Comparison of ENCODE assay signal across 10 cellular contexts in genomic region chr12:49783917-49784676, GRCh38. TPM values are rescaled to one million over a fixed set of nuclear protein-coding genes. Genes with fewer than 3 reads are reported as not detected.
A peak's percentile ranks its signal among the peaks of the same experiment; 100 is the strongest.
DNase-seq lines count a peak whose midpoint lies in the region; ATAC-seq, FAIRE-seq and TF ChIP-seq lines count a peak whose summit lies in the region.
"Had no signal": no experiment of that assay in that cellular context is flagged by ENCODE, and none has a peak within 500 bp of the region (broad histone marks: within the 10 kb centered on the region; RNA-seq: fewer than 3 reads in every experiment).

No MANE protein-coding gene starts in this region.

- H3K79me2 ChIP-seq in endothelial cell of umbilical vein (ENCODE audit: control insufficient read depth, insufficient read depth, low read length), result no peaks in the 10 kb centered on the region

- peaks cover 0 to 2% of the 10 kb centered on the region in 2 experiments for H3K27me3 ChIP-seq in endothelial cell of umbilical vein (ENCODE audit: control insufficient read depth in 2 of 2, insufficient read depth in 2 of 2, low read length in 2 of 2)
- peaks cover 0 to 8% of the 10 kb centered on the region in 2 donors for H3K27me3 ChIP-seq in naive thymus-derived CD4-positive, alpha-beta T cell (ENCODE audit: control insufficient read depth in 2 of 2, insufficient read depth in 2 of 2, low read length in 2 of 2)

- H3K9ac ChIP-seq in endothelial cell of umbilical vein (replicated peaks; ENCODE audit: extremely low read depth, insufficient read depth, low read length), result peak overlapping the region; percentile 58

- peak; percentile 89 for TF ChIP-seq POLR2A in endothelial cell of umbilical vein (IDR thresholded peaks at IDR 0.05; ENCODE audit: low read depth, low read length)

- peak overlapping the region; percentile 47 for H3K4me2 ChIP-seq in endothelial cell of umbilical vein (ENCODE audit: insufficient read depth, low read length)

- peaks cover 29% of the 10 kb centered on the region for H3K4me1 ChIP-seq in endothelial cell of umbilical vein (ENCODE audit: control insufficient read depth, extremely low read depth, insufficient read depth, low read length)
- no peaks in the 10 kb centered on the region for H3K4me1 ChIP-seq in naive thymus-derived CD4-positive, alpha-beta T cell (ENCODE audit: control insufficient read depth in 2 of 2, insufficient read depth in 2 of 2, low read length in 2 of 2)

- DNase-seq in AG09319 (ENCODE audit: extremely low read depth, low read depth), result peak; percentile 88
- peak; percentile 14 for DNase-seq in NCI-H2227 treated with DMSO at 0.1 percent for 48 hours (lab: John Stamatoyannopoulos, UW)
- DNase-seq in endothelial cell of umbilical vein (ENCODE audit: low read depth, low spot score), result peak; percentile 97
- DNase-seq in naive thymus-derived CD4-positive, alpha-beta T cell, result no peak
- no peak for DNase-seq in NCI-H1105 treated with DMSO at 0.1 percent for 48 hours (lab: John Stamatoyannopoulos, UW)
- no peak for DNase-seq in GM19240 (ENCODE audit: insufficient read length, low spot score)
- DNase-seq: NCI-H1436 treated with DMSO at 0.1 percent for 48 hours, T-helper 1 cell had no signal

- no peak for FAIRE-seq in endothelial cell of umbilical vein (lab: Jason Lieb, UNC)

- POLR2A ChIA-PET in endothelial cell of umbilical vein (lab: Charles Lee), result interaction anchor here (0.7 kb wide), 1 partner anchor 42 kb away, joined by 3 read pairs; the partner anchor contains the start of gene TMBIM6
- POLR2A ChIA-PET in naive thymus-derived CD4-positive, alpha-beta T cell (lab: Charles Lee), result no interaction called here

- BruUV-seq in endothelial cell of umbilical vein (replicated peaks; lab: Mats Ljungman, UMichigan), result TSS peak; percentile 56

- H3K9me1 ChIP-seq in endothelial cell of umbilical vein (replicated peaks; ENCODE audit: control insufficient read depth, extremely low read depth, insufficient read depth, low read length), result no peaks in the 10 kb centered on the region

- dilution Hi-C loops in endothelial cell of umbilical vein (cut with MboI; ENCODE audit: extremely low pct_ligation_motif_present, low sequenced_read_pairs), result no loop called here

- no peaks in the 10 kb centered on the region for H4K20me1 ChIP-seq in endothelial cell of umbilical vein (replicated peaks; ENCODE audit: control insufficient read depth, extremely low read depth, insufficient read depth, low read length)

- no peak overlapping the region for H3K4me3 Mint-ChIP-seq in naive thymus-derived CD4-positive, alpha-beta T cell

- H3K9me3 ChIP-seq in endothelial cell of umbilical vein (replicated peaks; ENCODE audit: control insufficient read depth, insufficient read depth, low read length), result no peaks in the 10 kb centered on the region
- H3K9me3 ChIP-seq in naive thymus-derived CD4-positive, alpha-beta T cell (ENCODE audit: control insufficient read depth in 2 of 3, low read length in 3 of 3), result no peaks in the 10 kb centered on the region

- CTCF ChIA-PET in endothelial cell of umbilical vein (lab: Charles Lee), result interaction anchor here (0.7 to 2.0 kb wide), 10 partner anchors 16 to 286 kb away, joined by 3 to 18 read pairs (median 5); partner anchors contain the start of genes NCKAP5L and TMBIM6
- CTCF ChIA-PET in naive thymus-derived CD4-positive, alpha-beta T cell (lab: Charles Lee), result no interaction called here

- no peak overlapping the region for H3K4me3 ChIP-seq in endothelial cell of umbilical vein (replicated peaks in 1 of 3; ENCODE audit: insufficient read depth in 1 of 3, low read depth in 1 of 3, low read length in 3 of 3)
- no peak overlapping the region for H3K4me3 ChIP-seq in naive thymus-derived CD4-positive, alpha-beta T cell (ENCODE audit: low read length)

- peak; percentile 76 for ATAC-seq in naive thymus-derived CD4-positive, alpha-beta T cell
- ATAC-seq in GM19397 (IDR thresholded peaks at IDR 0.05; ENCODE audit: unreplicated experiment) (no peak), HG03442 (IDR thresholded peaks at IDR 0.05; ENCODE audit: unreplicated experiment) (no peak)

- H3K27me3 Mint-ChIP-seq in naive thymus-derived CD4-positive, alpha-beta T cell, result peaks cover 6 to 43% (median 30%) of the 10 kb centered on the region in 5 donors

- H3K9me3 Mint-ChIP-seq in naive thymus-derived CD4-positive, alpha-beta T cell, result peaks cover 0 to 6% (median 4%) of the 10 kb centered on the region in 11 donors

- peak overlapping the region in 1 of 9 donors; percentile 65 for H3K27ac Mint-ChIP-seq in naive thymus-derived CD4-positive, alpha-beta T cell

- TF ChIP-seq CTCF in AG09319 (IDR thresholded peaks at IDR 0.05; ENCODE audit: low read depth, low read length) (no peak), endothelial cell of umbilical vein (IDR thresholded peaks at IDR 0.05; ENCODE audit: extremely low read depth in 1 of 2, insufficient read depth in 1 of 2, low read depth in 1 of 2, low read length in 2 of 2) (no peak)

- H2AFZ ChIP-seq in endothelial cell of umbilical vein (ENCODE audit: low read depth, low read length), result no peak overlapping the region

- peak overlapping the region; percentile 92 for H3K27ac ChIP-seq in endothelial cell of umbilical vein (ENCODE audit: insufficient read depth, low read depth, low read length)
- no peak overlapping the region for H3K27ac ChIP-seq in naive thymus-derived CD4-positive, alpha-beta T cell (ENCODE audit: low read depth, low read length)

- intact Hi-C loops in endothelial cell of umbilical vein (cut with micrococcal nuclease), result loop anchor here (1.0 kb wide), 2 partner anchors 37 to 44 kb away; partner anchors contain the start of gene NCKAP5L
- intact Hi-C loops in naive thymus-derived CD4-positive, alpha-beta T cell (cut with micrococcal nuclease), result no loop called here

- H3K36me3 ChIP-seq in endothelial cell of umbilical vein (ENCODE audit: control insufficient read depth in 2 of 2, extremely low read depth in 1 of 2, insufficient read depth in 2 of 2, low read length in 2 of 2), result no peaks in the 10 kb centered on the region
- H3K36me3 ChIP-seq in naive thymus-derived CD4-positive, alpha-beta T cell (ENCODE audit: control insufficient read depth in 2 of 3, insufficient read depth in 3 of 3, low read length in 3 of 3), result no peaks in the 10 kb centered on the region

- peaks cover 0 to 6% (median 5%) of the 10 kb centered on the region in 5 donors for H3K36me3 Mint-ChIP-seq in naive thymus-derived CD4-positive, alpha-beta T cell

- H3K4me1 Mint-ChIP-seq in naive thymus-derived CD4-positive, alpha-beta T cell, result peaks cover 0 to 7% (median 0%) of the 10 kb centered on the region in 7 donors

TF ChIP-seq in endothelial cell of umbilical vein, 7 proteins besides CTCF, POLR2A, EP300 and RAD21:
- TF ChIP-seq POLR2AphosphoS5 (IDR thresholded peaks at IDR 0.05; ENCODE audit: insufficient read depth, low read depth, low read length), result peak; percentile 88
- TF ChIP-seq MAX (IDR thresholded peaks at IDR 0.05; ENCODE audit: insufficient read depth, insufficient read length), result no peak
- no peak for TF ChIP-seq EZH2 (IDR thresholded peaks at IDR 0.05; ENCODE audit: borderline replicate concordance, low read depth, low read length, severe bottlenecking)
- TF ChIP-seq FOS (IDR thresholded peaks at IDR 0.05; ENCODE audit: borderline replicate concordance, insufficient read depth, low read length), result peak; percentile 64
- no peak for TF ChIP-seq MYC (IDR thresholded peaks at IDR 0.05; ENCODE audit: low read depth, low read length)
- TF ChIP-seq GATA2 (IDR thresholded peaks at IDR 0.05; ENCODE audit: insufficient read depth, insufficient read length, low read depth, low read length), result peak; percentile 53
- TF ChIP-seq JUN (IDR thresholded peaks at IDR 0.05; ENCODE audit: borderline replicate concordance, insufficient read depth, insufficient read length, low read depth), result peak; percentile 97

RNA-seq across cellular contexts. Expression of gene TMBIM6, which starts 42.7 kb away (rescaled TPM):
- 393 and 395 TPM in 2 replicates for total RNA-seq in endothelial cell of umbilical vein
- polyA plus RNA-seq in endothelial cell of umbilical vein, result 545 and 579 TPM in 2 replicates
- 324 and 346 TPM in 2 replicates for polyA plus RNA-seq in endothelial cell of umbilical vein (2011; cell fraction: cytosol; rRNA removed)
- polyA plus RNA-seq in endothelial cell of umbilical vein (2011; cell fraction: nucleus; rRNA removed), result 313 and 415 TPM in 2 replicates
- 363 and 512 TPM in 2 replicates for polyA plus RNA-seq in endothelial cell of umbilical vein (2012)
- polyA minus RNA-seq in endothelial cell of umbilical vein, result 426 and 448 TPM in 2 replicates
- polyA minus RNA-seq in endothelial cell of umbilical vein (2011; cell fraction: cytosol; rRNA and poly(A)+ RNA removed), result 212 TPM
- 90.8 and 166 TPM in 2 replicates for polyA minus RNA-seq in endothelial cell of umbilical vein (2011; cell fraction: nucleus; rRNA and poly(A)+ RNA removed)
- total RNA-seq in naive thymus-derived CD4-positive, alpha-beta T cell, result 100 to 1,000 TPM; 307 to 432 (median 381) TPM
- polyA plus RNA-seq in naive thymus-derived CD4-positive, alpha-beta T cell, result 100 to 1,000 TPM; 835 to 916 TPM

RNA-seq across cellular contexts. Expression of gene NCKAP5L, which starts 44.1 kb away (rescaled TPM):
- 46.1 and 52.1 TPM in 2 replicates for total RNA-seq in endothelial cell of umbilical vein
- polyA plus RNA-seq in endothelial cell of umbilical vein, result 17.4 and 22.7 TPM in 2 replicates
- polyA plus RNA-seq in endothelial cell of umbilical vein (2011; cell fraction: cytosol; rRNA removed), result 10.1 and 15.0 TPM in 2 replicates
- polyA plus RNA-seq in endothelial cell of umbilical vein (2011; cell fraction: nucleus; rRNA removed), result 42.4 and 45.5 TPM in 2 replicates
- 18.4 and 23.6 TPM in 2 replicates for polyA plus RNA-seq in endothelial cell of umbilical vein (2012)
- 23.1 and 25.5 TPM in 2 replicates for polyA minus RNA-seq in endothelial cell of umbilical vein
- 7.8 TPM for polyA minus RNA-seq in endothelial cell of umbilical vein (2011; cell fraction: cytosol; rRNA and poly(A)+ RNA removed)
- polyA minus RNA-seq in endothelial cell of umbilical vein (2011; cell fraction: nucleus; rRNA and poly(A)+ RNA removed), result 29.3 and 38.6 TPM in 2 replicates
- total RNA-seq in naive thymus-derived CD4-positive, alpha-beta T cell, result 10 to 100 TPM in 4 of 5 experiments, 1 to 10 TPM in 1; 4.3 to 27.5 (median 12.0) TPM
- 1 to 10 TPM; 1.8 to 5.4 TPM for polyA plus RNA-seq in naive thymus-derived CD4-positive, alpha-beta T cell

RNA-seq across cellular contexts. Expression of gene BCDIN3D, which starts 58.8 kb away (rescaled TPM):
- 2.5 and 3.1 TPM in 2 replicates for total RNA-seq in endothelial cell of umbilical vein
- 1.8 TPM in 2 replicates for polyA plus RNA-seq in endothelial cell of umbilical vein
- polyA plus RNA-seq in endothelial cell of umbilical vein (2011; cell fraction: cytosol; rRNA removed), result 1.5 and 1.7 TPM in 2 replicates
- polyA plus RNA-seq in endothelial cell of umbilical vein (2011; cell fraction: nucleus; rRNA removed), result 1.4 and 1.5 TPM in 2 replicates
- 1.1 and 2.1 TPM in 2 replicates for polyA plus RNA-seq in endothelial cell of umbilical vein (2012)
- polyA minus RNA-seq in endothelial cell of umbilical vein, result 0.92 and 2.1 TPM in 2 replicates
- polyA minus RNA-seq in endothelial cell of umbilical vein (2011; cell fraction: cytosol; rRNA and poly(A)+ RNA removed), result 1.9 TPM
- 1.2 and 2.4 TPM in 2 replicates for polyA minus RNA-seq in endothelial cell of umbilical vein (2011; cell fraction: nucleus; rRNA and poly(A)+ RNA removed)
- 10 to 100 TPM in 2 of 5 experiments, 1 to 10 TPM in 3; 3.7 to 17.4 (median 6.8) TPM for total RNA-seq in naive thymus-derived CD4-positive, alpha-beta T cell
- 1 to 10 TPM; 4.8 to 7.4 TPM for polyA plus RNA-seq in naive thymus-derived CD4-positive, alpha-beta T cell

Comparison
In these comparisons a context has a peak if more than half of its experiments do, and no peak if none do; other contexts are left out.
1. DNase-seq: peak in AG09319 (single experiment), NCI-H2227 treated with DMSO at 0.1 percent for 48 hours (single experiment) and endothelial cell of umbilical vein (single experiment); none in naive thymus-derived CD4-positive, alpha-beta T cell (0 of 9), NCI-H1105 treated with DMSO at 0.1 percent for 48 hours (single experiment) and GM19240 (single experiment).